Comparison of ENCODE assay signal across 31 cellular contexts in the genomic region with DNA sequence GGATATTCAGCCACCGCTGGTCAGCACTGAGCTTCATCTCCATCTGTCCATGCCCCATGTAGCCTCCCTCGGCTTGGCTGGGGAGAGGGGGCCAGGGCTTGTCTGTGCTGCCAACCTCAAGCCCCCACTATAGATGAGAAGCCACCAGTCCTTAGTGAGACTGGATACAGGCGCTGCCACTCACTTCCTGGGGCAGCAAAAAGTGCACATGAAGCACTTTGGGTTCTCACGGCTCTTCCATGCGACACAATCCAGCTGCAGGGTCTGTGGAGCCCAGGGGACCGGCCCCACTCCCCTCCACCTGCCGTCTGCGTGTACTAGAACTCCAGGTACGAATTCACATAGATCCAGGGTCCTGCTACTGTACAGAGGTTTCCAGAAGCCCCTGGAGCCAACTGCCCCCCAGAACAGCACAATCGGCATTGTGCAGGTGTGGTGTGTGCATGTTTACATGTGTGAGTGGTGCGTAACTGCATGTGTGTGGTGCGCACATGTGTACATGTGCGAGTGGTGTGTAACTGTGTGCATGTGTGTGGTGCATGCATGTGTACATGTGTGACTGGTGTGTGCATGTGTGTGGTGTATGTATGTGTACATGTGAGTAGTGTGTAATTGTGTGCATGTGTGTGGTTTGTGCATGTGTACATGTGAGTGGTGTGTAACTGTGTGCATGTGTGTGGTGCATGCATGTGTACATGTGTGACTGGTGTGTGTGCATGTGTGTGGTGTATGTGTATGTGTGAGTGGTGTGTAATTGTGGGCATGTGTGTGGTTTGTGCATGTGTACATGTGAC. TPM values are rescaled to one million over a fixed set of nuclear protein-coding genes. Genes with fewer than 3 reads are reported as not detected.
"Had no signal": no experiment of that assay in that cellular context is flagged by ENCODE, and none has a peak within 500 bp of the region (broad histone marks: within the 10 kb centered on the region; RNA-seq: fewer than 3 reads in every experiment).

No MANE protein-coding gene starts in this region.

- H3K9me3 Mint-ChIP-seq: endodermal cell; memory B cell; mesothelial cell of epicardium; natural killer cell treated with Interleukin-12 subunit alpha and Interleukin-12 subunit beta and Interleukin-15 and Interleukin-18, amount 100 ng/mL, for 72 hours; neural crest cell; stimulated activated effector memory CD8-positive, alpha-beta T cell treated with anti-CD3 and anti-CD28 coated beads, Interleukin-12 subunit alpha, Interleukin-12 subunit beta, amount 100 ng/mL, for 72 hours had no signal

- H3K4me1 Mint-ChIP-seq: endodermal cell; memory B cell; mesothelial cell of epicardium; naive B cell; neural crest cell; stimulated activated effector memory CD8-positive, alpha-beta T cell treated with anti-CD3 and anti-CD28 coated beads, Interleukin-12 subunit alpha, Interleukin-12 subunit beta, amount 100 ng/mL, for 72 hours had no signal

- H3K4me3 Mint-ChIP-seq: dendritic cell treated with granulocyte-macrophage colony-stimulating factor and Interleukin-4, amounts not matched to agents 40 ng/mL and 50 ng/mL, for 4 days; endodermal cell; memory B cell; mesothelial cell of epicardium; naive B cell; natural killer cell treated with Interleukin-12 subunit alpha and Interleukin-12 subunit beta and Interleukin-15 and Interleukin-18, amount 100 ng/mL, for 72 hours; neural crest cell; stimulated activated effector memory CD8-positive, alpha-beta T cell treated with anti-CD3 and anti-CD28 coated beads, Interleukin-12 subunit alpha, Interleukin-12 subunit beta, amount 100 ng/mL, for 72 hours had no signal

- H3K4me2 ChIP-seq: smooth muscle cell had no signal

- FAIRE-seq: keratinocyte had no signal

- H3K79me2 ChIP-seq: parathyroid adenoma had no signal

- H3K4me1 ChIP-seq: parathyroid adenoma, thyroid gland had no signal

- H3K27ac Mint-ChIP-seq: dendritic cell treated with granulocyte-macrophage colony-stimulating factor and Interleukin-4, amounts not matched to agents 40 ng/mL and 50 ng/mL, for 4 days; endodermal cell; memory B cell; mesothelial cell of epicardium; naive B cell; natural killer cell treated with Interleukin-12 subunit alpha and Interleukin-12 subunit beta and Interleukin-15 and Interleukin-18, amount 100 ng/mL, for 72 hours; progenitor cell of endocrine pancreas; stimulated activated effector memory CD8-positive, alpha-beta T cell treated with anti-CD3 and anti-CD28 coated beads, Interleukin-12 subunit alpha, Interleukin-12 subunit beta, amount 100 ng/mL, for 72 hours had no signal

- ATAC-seq: esophagus mucosa; gastrocnemius medialis; left lobe of liver; mucosa of descending colon; natural killer cell treated with Interleukin-12 subunit alpha and Interleukin-12 subunit beta and Interleukin-15 and Interleukin-18, amount 100 ng/mL, for 72 hours; sciatic nerve; stimulated activated effector memory CD8-positive, alpha-beta T cell treated with anti-CD3 and anti-CD28 coated beads, Interleukin-12 subunit alpha, Interleukin-12 subunit beta, amount 100 ng/mL, for 72 hours had no signal

- H3K36me3 Mint-ChIP-seq: memory B cell; mesothelial cell of epicardium; naive B cell; natural killer cell treated with Interleukin-12 subunit alpha and Interleukin-12 subunit beta and Interleukin-15 and Interleukin-18, amount 100 ng/mL, for 72 hours; stimulated activated effector memory CD8-positive, alpha-beta T cell treated with anti-CD3 and anti-CD28 coated beads, Interleukin-12 subunit alpha, Interleukin-12 subunit beta, amount 100 ng/mL, for 72 hours had no signal

- H3K27me3 ChIP-seq: gastrocnemius medialis, stomach, thyroid gland, vagina had no signal

- H3K27ac ChIP-seq: epithelial cell of prostate, gastrocnemius medialis, parathyroid adenoma, stomach, thyroid gland, vagina had no signal

- H3K4me3 ChIP-seq: gastrocnemius medialis, lung, mucosa of descending colon, smooth muscle cell, stomach, thyroid gland, vagina had no signal

- H2AFZ ChIP-seq: parathyroid adenoma had no signal

- H3K9me3 ChIP-seq: gastrocnemius medialis, mucosa of descending colon, stomach, thyroid gland, vagina had no signal

- H3K36me3 ChIP-seq: gastrocnemius medialis, stomach, thyroid gland, vagina had no signal

- DNase-seq: effector CD8-positive, alpha-beta T cell; endodermal cell; foreskin fibroblast; gastrocnemius medialis; head of caudate nucleus; mucosa of descending colon; naive B cell; stimulated activated CD4-positive, alpha-beta T cell treated with anti-CD3 and anti-CD28 coated beads, Interleukin-2, amount 100 ng/mL, for 24 hours; stimulated activated CD4-positive, alpha-beta T cell treated with anti-CD3 and anti-CD28 coated beads, Interleukin-4, amount 100 ng/mL, for 24 hours; stimulated activated naive CD4-positive, alpha-beta T cell treated with Interleukin-2 at 50 U/mL for 16 hours; stomach; thyroid gland; trophoblast cell had no signal

- H3K9ac ChIP-seq: parathyroid adenoma had no signal

- H3K27me3 Mint-ChIP-seq: dendritic cell treated with granulocyte-macrophage colony-stimulating factor and Interleukin-4, amounts not matched to agents 40 ng/mL and 50 ng/mL, for 4 days; naive B cell; natural killer cell treated with Interleukin-12 subunit alpha and Interleukin-12 subunit beta and Interleukin-15 and Interleukin-18, amount 100 ng/mL, for 72 hours had no signal

RNA-seq across cellular contexts. Expression of a gene that starts 4.9 kb away (rescaled TPM):
- total RNA-seq: endodermal cell; esophagus mucosa; glomerular endothelial cell; mesothelial cell of epicardium; natural killer cell treated with Interleukin-12 subunit alpha and Interleukin-12 subunit beta and Interleukin-15 and Interleukin-18, amount 100 ng/mL, for 72 hours; neural crest cell; progenitor cell of endocrine pancreas; smooth muscle cell; temporal lobe; vagina had no signal
- polyA plus RNA-seq: keratinocyte, smooth muscle cell had no signal
